In genomic region chr7:124791876-124792446, GRCh38 we compare ENCODE assay signal across 1 cellular context.
TF ChIP-seq lines count a peak whose summit lies in the region.

No MANE protein-coding gene starts in this region.

TF ChIP-seq in SK-N-SH treated with all-trans-retinoic acid at 6 μM for 48 hours, 23 proteins besides CTCF, POLR2A, EP300 and RAD21 (continued from another document):
- TF ChIP-seq CREB5 (CRISPR knock-in tag; IDR thresholded peaks at IDR 0.05; ENCODE audit: low read depth): peak; percentile 62; the same call in 1 of the 2 replicates
- TF ChIP-seq POU6F1 (CRISPR knock-in tag; IDR thresholded peaks at IDR 0.05; ENCODE audit: borderline replicate concordance, low read depth): no peak
- no peak for TF ChIP-seq RARB (CRISPR knock-in tag; IDR thresholded peaks at IDR 0.05)
- TF ChIP-seq TOX (CRISPR knock-in tag; IDR thresholded peaks at IDR 0.05; ENCODE audit: borderline replicate concordance): no peak
